8 cellular contexts compared by ENCODE assay signal in genomic region chr13:46321494-46322225, GRCh38.
A peak's percentile ranks its signal among the peaks of the same experiment; 100 is the strongest.
DNase-seq lines count a peak whose midpoint lies in the region; ATAC-seq, FAIRE-seq and TF ChIP-seq lines count a peak whose summit lies in the region.

No MANE protein-coding gene starts in this region.

- TF ChIP-seq CTCF in colonic mucosa (IDR thresholded peaks at IDR 0.05) (peak; percentile 43), lower lobe of right lung (IDR thresholded peaks at IDR 0.05) (peak; percentile 69)

- H3K9ac ChIP-seq in colonic mucosa (ENCODE audit: low read depth in 2 of 2, low read length in 2 of 2), result no peak overlapping the region

- peak; percentile 82 for DNase-seq in AG20443 (ENCODE audit: low spot score)
- peak; percentile 29 for DNase-seq in GM19239 (ENCODE audit: insufficient read length, low spot score)
- DNase-seq in NCI-H446 treated with DMSO at 0.1 percent for 48 hours (lab: John Stamatoyannopoulos, UW), result peak; percentile 1
- DNase-seq in activated CD4-positive, alpha-beta T cell treated with anti-CD3 and anti-CD28 coated beads for 48 hours, result peak; percentile 81
- peak; percentile 27 for DNase-seq in colonic mucosa
- DNase-seq in lower lobe of right lung, result peak; percentile 57
- DNase-seq in stimulated activated CD8-positive, alpha-beta memory T cell treated with anti-CD3 and anti-CD28 coated beads, Interleukin-15, amount 100 ng/mL, for 4 hours (ENCODE audit: low read depth in 2 of 2), result peak; percentile 37 to 52

- intact Hi-C loops in colonic mucosa (cut with DNase I), result no loop called here
- intact Hi-C loops in lower lobe of right lung (cut with DNase I), result no loop called here

- H3K36me3 ChIP-seq in colonic mucosa, result no peaks in the 10 kb centered on the region
- no peaks in the 10 kb centered on the region for H3K36me3 ChIP-seq in lower lobe of right lung

- ATAC-seq in lower lobe of right lung (peak; percentile 76 to 81), HG02970 (IDR thresholded peaks at IDR 0.05; ENCODE audit: low FRiP score, unreplicated experiment) (no peak)

- H3K9me3 ChIP-seq in colonic mucosa, result no peaks in the 10 kb centered on the region
- no peaks in the 10 kb centered on the region for H3K9me3 ChIP-seq in lower lobe of right lung

- H3K4me3 ChIP-seq in colonic mucosa (no peak overlapping the region), lower lobe of right lung (no peak overlapping the region)

- no peaks in the 10 kb centered on the region for H3K27me3 ChIP-seq in colonic mucosa
- H3K27me3 ChIP-seq in lower lobe of right lung (ENCODE audit: low read depth), result no peaks in the 10 kb centered on the region

- FAIRE-seq in GM19239 (lab: Jason Lieb, UNC), result peak; percentile 88

- H3K27ac ChIP-seq in colonic mucosa (no peak overlapping the region), lower lobe of right lung (no peak overlapping the region)

- no peaks in the 10 kb centered on the region for H3K4me1 ChIP-seq in colonic mucosa
- H3K4me1 ChIP-seq in lower lobe of right lung, result no peaks in the 10 kb centered on the region

Comparison
In these comparisons a context has a peak if more than half of its experiments do, and no peak if none do; other contexts are left out.
1. DNase-seq: peak in every context shown above with its lines; median percentile 82 in AG20443; 81 in activated CD4-positive, alpha-beta T cell treated with anti-CD3 and anti-CD28 coated beads for 48 hours; 57 in lower lobe of right lung; 44 in stimulated activated CD8-positive, alpha-beta memory T cell treated with anti-CD3 and anti-CD28 coated beads, Interleukin-15, amount 100 ng/mL, for 4 hours; 29 in GM19239; 27 in colonic mucosa; 1 in NCI-H446 treated with DMSO at 0.1 percent for 48 hours.